Comparison of ENCODE assay signal across 11 cellular contexts in genomic region chr12:111578276-111578970, GRCh38. TPM values are rescaled to one million over a fixed set of nuclear protein-coding genes. Genes with fewer than 3 reads are reported as not detected.
DNase-seq lines count a peak whose midpoint lies in the region; ATAC-seq, FAIRE-seq and TF ChIP-seq lines count a peak whose summit lies in the region.
"Had no signal": no experiment of that assay in that cellular context is flagged by ENCODE, and none has a peak within 500 bp of the region (broad histone marks: within the 10 kb centered on the region; RNA-seq: fewer than 3 reads in every experiment).

No MANE protein-coding gene starts in this region.

- peak overlapping the region; percentile 68 for H3K4me2 ChIP-seq in A549

- H3K4me3 ChIP-seq in A549 (no peak overlapping the region), BE2C (ENCODE audit: low read depth, low read length) (no peak overlapping the region)

- CTCF ChIA-PET in A549 (lab: Yijun Ruan, JAX) = no interaction called here

- TF ChIP-seq CTCF in A549 (IDR thresholded peaks at IDR 0.05) = no peak
- no peak for TF ChIP-seq CTCF in foreskin keratinocyte (conservative IDR thresholded peaks at IDR 0.05)
- TF ChIP-seq CTCF in BE2C (IDR thresholded peaks at IDR 0.05; ENCODE audit: low read depth, low read length) = no peak

- TF ChIP-seq POLR2A in A549 (IDR thresholded peaks at IDR 0.05; ENCODE audit: low read length) = no peak

- TF ChIP-seq EP300 in A549 (IDR thresholded peaks at IDR 0.05) = no peak

- no peak for TF ChIP-seq RAD21 in A549 (conservative IDR thresholded peaks at IDR 0.05 in 1 of 2, IDR thresholded peaks at IDR 0.05 in 1 of 2)

- no peaks in the 10 kb centered on the region for H3K27me3 ChIP-seq in foreskin keratinocyte
- H3K27me3 ChIP-seq in BE2C = no peaks in the 10 kb centered on the region

- POLR2A ChIA-PET in A549 (lab: Yijun Ruan, JAX) = no interaction called here

- DNase-seq in A549 (ENCODE audit: low read depth in 1 of 2, low spot score in 1 of 2) (peak; percentile 64 to 78), H4 (ENCODE audit: low spot score) (peak; percentile 70), SW480 (ENCODE audit: low spot score) (peak; percentile 63), foreskin keratinocyte (peak in 1 of 2 donors; percentile 61), BE2C (no peak), NK-92 (lab: John Stamatoyannopoulos, UW; ENCODE audit: unreplicated experiment) (no peak), hypothalamus (lab: John Stamatoyannopoulos, UW) (no peak), KG1 (lab: John Stamatoyannopoulos, UW) (no peak)
- DNase-seq: effector memory CD8-positive, alpha-beta T cell; NCI-H524 treated with DMSO at 0.1 percent for 48 hours had no signal

- H3K4me1 ChIP-seq in A549 (peaks cover 30% of the 10 kb centered on the region), foreskin keratinocyte (peaks cover 9% of the 10 kb centered on the region), BE2C (peaks cover 3% of the 10 kb centered on the region; the same call in 1 of the 2 replicates)

- FAIRE-seq in A549 (lab: Jason Lieb, UNC) = no peak

- WGBS in A549 (ENCODE audit: missing lambda C conversion rate) = 24% methylated on average over 4 of the region's 4 CpGs

- peak; percentile 92 to 95 for ATAC-seq in A549
- peak; percentile 76 for ATAC-seq in foreskin keratinocyte
- ATAC-seq: effector memory CD8-positive, alpha-beta T cell had no signal

- H3K36me3 ChIP-seq in BE2C = peaks cover 8% of the 10 kb centered on the region

- H3K9me3 ChIP-seq in A549 (no peaks in the 10 kb centered on the region), BE2C (no peaks in the 10 kb centered on the region)

- H3K27ac ChIP-seq in A549 (peak overlapping the region; percentile 47 to 79), foreskin keratinocyte (no peak overlapping the region)
- H3K27ac ChIP-seq: C4-2B had no signal

TF ChIP-seq in A549, 52 proteins besides CTCF, POLR2A, EP300 and RAD21:
- TF ChIP-seq GATA3 (IDR thresholded peaks at IDR 0.05; ENCODE audit: borderline replicate concordance) = peak; percentile 87
- no peak for TF ChIP-seq FOXS1 (CRISPR knock-in tag; IDR thresholded peaks at IDR 0.05)
- TF ChIP-seq E2F6 (IDR thresholded peaks at IDR 0.05; ENCODE audit: borderline replicate concordance, low read depth) = no peak
- TF ChIP-seq ATOH8 (CRISPR knock-in tag; IDR thresholded peaks at IDR 0.05; ENCODE audit: low read depth) = no peak
- no peak for TF ChIP-seq NFE2L2 (conservative IDR thresholded peaks at IDR 0.05; ENCODE audit: low read length)
- peak; percentile 55 for TF ChIP-seq FOSL2 (IDR thresholded peaks at IDR 0.05)
- peak; percentile 92 for TF ChIP-seq FOSL2 (CRISPR knock-in tag; IDR thresholded peaks at IDR 0.05)
- no peak for TF ChIP-seq TP53 (CRISPR knock-in tag; IDR thresholded peaks at IDR 0.05)
- TF ChIP-seq MAX (IDR thresholded peaks at IDR 0.05) = no peak; the same call in 1 of the 2 replicates
- peak; percentile 30 to 86; a peak in 3 of 4 replicates for TF ChIP-seq CEBPB (IDR thresholded peaks at IDR 0.05)
- no peak for TF ChIP-seq FOSB (CRISPR knock-in tag; IDR thresholded peaks at IDR 0.05)
- peak; percentile 48; the same call in 1 of the 2 replicates for TF ChIP-seq JUNB (IDR thresholded peaks at IDR 0.05)
- no peak for TF ChIP-seq HOXB5 (CRISPR knock-in tag; IDR thresholded peaks at IDR 0.05)
- TF ChIP-seq ZFP36 (IDR thresholded peaks at IDR 0.05; ENCODE audit: borderline replicate concordance, partially characterized antibody) = no peak
- no peak for TF ChIP-seq ESRRA (IDR thresholded peaks at IDR 0.05; ENCODE audit: borderline replicate concordance, low read length)
- TF ChIP-seq EHF (CRISPR knock-in tag; IDR thresholded peaks at IDR 0.05) = no peak
- no peak for TF ChIP-seq PBX3 (IDR thresholded peaks at IDR 0.05)
- no peak for TF ChIP-seq HDAC2 (IDR thresholded peaks at IDR 0.05)
- no peak for TF ChIP-seq HOXB13 (CRISPR knock-in tag; IDR thresholded peaks at IDR 0.05; ENCODE audit: low read depth)
- TF ChIP-seq JUN (IDR thresholded peaks at IDR 0.05) = 0 out of 5 replicates have a peak, but pooled peaks of 1 of the 2 experiments have one; percentile 25
- TF ChIP-seq PHF8 (IDR thresholded peaks at IDR 0.05; ENCODE audit: borderline replicate concordance, low read depth) = no peak
- no peak for TF ChIP-seq CHD2 (IDR thresholded peaks at IDR 0.05; ENCODE audit: low read length, partially characterized antibody)
- TF ChIP-seq TFCP2L1 (CRISPR knock-in tag; IDR thresholded peaks at IDR 0.05) = no peak
- TF ChIP-seq ZC3H11A (IDR thresholded peaks at IDR 0.05) = no peak
TF ChIP-seq in A549: peak in this region for 5.

RNA-seq across cellular contexts. Expression of gene ATXN2, which starts 20.7 kb away (rescaled TPM):
- 24.8 and 42.3 TPM in 2 replicates for polyA plus RNA-seq in A549 (2011; rRNA removed)
- 42.4 and 49.7 TPM in 2 replicates for polyA plus RNA-seq in A549 (2012; cell fraction: cytosol; rRNA removed)
- 117 and 160 TPM in 2 replicates for polyA plus RNA-seq in A549 (2012; cell fraction: nucleus; rRNA removed)
- polyA plus RNA-seq in A549 (2017; fragmentation: RNase III; extraction: RNeasy Plus Mini Kit Qiagen cat#74134 plus additional on column Dnase treatment) = 29.5 to 31.9 TPM (median 30.6 TPM) in 3 replicates
- 110 and 112 TPM in 2 replicates for polyA minus RNA-seq in A549 (2011; rRNA and poly(A)+ RNA removed)
- total RNA-seq in H4 (2014; rRNA removed; shearing (Covaris generic)) = 10.2 and 12.0 TPM in 2 replicates
- total RNA-seq in foreskin keratinocyte = 34.4 and 34.7 TPM in 2 replicates
- polyA plus RNA-seq in foreskin keratinocyte = 17.3 and 18.9 TPM in 2 replicates
- polyA plus RNA-seq in BE2C (2012; ENCODE audit: insufficient read depth, insufficient read length, low read depth) = 88.6 TPM

Comparison
In these comparisons a context has a peak if more than half of its experiments do, and no peak if none do; other contexts are left out.
1. DNase-seq: peak in A549 (2 of 2), H4 (single experiment) and SW480 (single experiment); none in BE2C (single experiment), NK-92 (single experiment), hypothalamus (0 of 51) and KG1 (single experiment).